Comparison of ENCODE assay signal across 9 cellular contexts in the genomic region with DNA sequence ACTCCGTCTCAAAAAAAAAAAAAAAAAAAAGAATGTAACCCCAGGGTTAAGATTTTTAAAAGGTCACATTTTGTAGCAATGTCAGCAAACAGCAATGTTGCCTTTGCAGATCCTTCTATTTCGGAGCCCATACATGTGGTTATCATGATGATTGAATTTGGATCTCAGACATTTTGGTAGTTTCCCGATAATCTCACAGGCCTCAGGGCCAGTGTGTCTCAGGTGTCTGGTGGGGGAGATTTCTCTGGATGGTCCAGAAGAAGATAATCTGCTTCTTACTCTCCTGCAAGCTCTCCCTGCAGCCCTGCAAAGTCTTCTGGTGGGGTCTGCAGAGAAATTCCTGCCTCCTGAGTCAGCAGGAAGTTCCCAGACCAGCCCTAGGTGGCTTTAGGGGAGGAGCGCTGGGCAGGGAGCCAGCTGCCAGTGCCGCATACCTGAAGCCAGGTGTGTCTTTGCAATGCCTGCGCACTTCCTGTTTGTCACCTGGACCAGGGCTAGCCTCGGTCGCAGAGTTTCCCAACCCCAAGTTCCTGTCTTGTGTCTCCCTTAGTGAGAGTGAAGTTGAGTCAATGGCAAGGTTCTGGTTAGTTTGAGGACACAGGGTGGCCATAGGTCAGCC. TPM values are rescaled to one million over a fixed set of nuclear protein-coding genes. Genes with fewer than 3 reads are reported as not detected.
A peak's percentile ranks its signal among the peaks of the same experiment; 100 is the strongest.
DNase-seq lines count a peak whose midpoint lies in the region; ATAC-seq, FAIRE-seq and TF ChIP-seq lines count a peak whose summit lies in the region.
"Had no signal": no experiment of that assay in that cellular context is flagged by ENCODE, and none has a peak within 500 bp of the region (broad histone marks: within the 10 kb centered on the region; RNA-seq: fewer than 3 reads in every experiment).

No MANE protein-coding gene starts in this region.

- H3K4me1 ChIP-seq in ES-I3 (ENCODE audit: insufficient read depth, low read length) (peaks cover 3% of the 10 kb centered on the region; the same call in 1 of the 2 replicates), endodermal cell (ENCODE audit: control insufficient read depth, insufficient read depth, low read length) (no peaks in the 10 kb centered on the region), pancreas (peaks cover 0 to 9% (median 8%) of the 10 kb centered on the region in 3 donors)

- WGBS in endodermal cell (ENCODE audit: insufficient coverage in 1 of 2, insufficient read length in 1 of 2), 2 experiments, result 38 to 42% methylated on average over 4 to 8 of the region's 8 CpGs
- 4 to 11% methylated on average over 7 to 8 of the region's 8 CpGs for WGBS in pancreas, 2 donors

- peaks cover 11% of the 10 kb centered on the region; the same call in 1 of the 2 replicates for H3K36me3 ChIP-seq in ES-I3 (ENCODE audit: insufficient read depth, low read length)
- no peaks in the 10 kb centered on the region for H3K36me3 ChIP-seq in endodermal cell (ENCODE audit: control insufficient read depth, insufficient read depth, low read length)
- no peaks in the 10 kb centered on the region for H3K36me3 ChIP-seq in pancreas

- H3K36me3 Mint-ChIP-seq in endodermal cell (ENCODE audit: low read depth), result peaks cover 13% of the 10 kb centered on the region

- peak overlapping the region; percentile 96 for H3K27ac Mint-ChIP-seq in endodermal cell

- peak; percentile 78 to 85 (median 82) for ATAC-seq in pancreas
- no peak for ATAC-seq in GM21529 (IDR thresholded peaks at IDR 0.05; ENCODE audit: unreplicated experiment)
- ATAC-seq in HG03108 (IDR thresholded peaks at IDR 0.05; ENCODE audit: unreplicated experiment), result no peak

- TF ChIP-seq CTCF in endodermal cell (conservative IDR thresholded peaks at IDR 0.05), result no peak
- TF ChIP-seq CTCF in pancreas (IDR thresholded peaks at IDR 0.05), result no peak

- intact Hi-C loops in pancreas (cut with DNase I), result no loop called here

- peak overlapping the region; percentile 91 for H3K9ac ChIP-seq in ES-I3 (ENCODE audit: low read depth, low read length)
- H3K9ac ChIP-seq in endodermal cell (ENCODE audit: extremely low read depth, low read length, poor library complexity, severe bottlenecking), result peak overlapping the region; percentile 38

- peaks cover 12% of the 10 kb centered on the region for H3K4me1 Mint-ChIP-seq in endodermal cell

- peak overlapping the region; percentile 89 for H3K4me3 ChIP-seq in endodermal cell (ENCODE audit: low read length)
- peak overlapping the region; percentile 44 to 69 (median 46) for H3K4me3 ChIP-seq in pancreas

- H3K27ac ChIP-seq in endodermal cell (ENCODE audit: low read depth, low read length) (no peak overlapping the region), pancreas (peak overlapping the region; percentile 19 to 85 (median 83))
- H3K27ac ChIP-seq: SK-N-MC had no signal

- DNase-seq in NCI-H748 (lab: John Stamatoyannopoulos, UW; ENCODE audit: unreplicated experiment) (peak; percentile 83), endodermal cell (peak; percentile 97), pancreas (peak; percentile 91 to 98 (median 95)), activated gamma-delta T cell treated with Interleukin-2 at 50 U/mL for 16 hours (no peak), activated gamma-delta T cell (lab: John Stamatoyannopoulos, UW) (no peak)

- no peaks in the 10 kb centered on the region for H3K27me3 ChIP-seq in endodermal cell (ENCODE audit: control insufficient read depth, insufficient read depth, low read length, poor library complexity, severe bottlenecking)
- H3K27me3 ChIP-seq in pancreas, result no peaks in the 10 kb centered on the region

- no peaks in the 10 kb centered on the region for H3K9me3 Mint-ChIP-seq in endodermal cell

- no peaks in the 10 kb centered on the region for H3K9me3 ChIP-seq in ES-I3 (ENCODE audit: control insufficient read depth, insufficient read depth, low read length)
- no peaks in the 10 kb centered on the region for H3K9me3 ChIP-seq in endodermal cell (ENCODE audit: control insufficient read depth, low read length)
- H3K9me3 ChIP-seq in pancreas, result no peaks in the 10 kb centered on the region

- no peaks in the 10 kb centered on the region for H3K27me3 Mint-ChIP-seq in endodermal cell (ENCODE audit: insufficient read depth)

- FAIRE-seq in pancreas (lab: Jason Lieb, UNC), result no peak

- H3K4me3 Mint-ChIP-seq in endodermal cell, result peak overlapping the region; percentile 70

RNA-seq across cellular contexts. Expression of a gene that starts 1.4 kb away (rescaled TPM):
- total RNA-seq in endodermal cell (10 to 100 TPM; 10.7 to 16.4 TPM), pancreas (10 to 100 TPM; 10.1 to 19.6 (median 13.5) TPM)
- 1.0 TPM for polyA plus RNA-seq in endodermal cell (2013, experiment 1 of 2)
- polyA plus RNA-seq in endodermal cell (2013, experiment 2 of 2), result 1.1 TPM
- 10 to 100 TPM; 31.9 to 33.0 TPM for polyA plus RNA-seq in pancreas

RNA-seq across cellular contexts. Expression of a gene that starts 6.7 kb away (rescaled TPM):
- total RNA-seq in endodermal cell (not detected), pancreas (1 to 10 TPM in 3 of 6 donors, under 1 TPM in 3; 0.23 to 7.3 (median 1.7) TPM)
- polyA plus RNA-seq in endodermal cell (2013, experiment 1 of 2), result not detected
- polyA plus RNA-seq in endodermal cell (2013, experiment 2 of 2), result not detected
- 1 to 10 TPM; 1.0 to 1.4 TPM for polyA plus RNA-seq in pancreas

RNA-seq across cellular contexts. Expression of a gene that starts 26.4 kb away (rescaled TPM):
- total RNA-seq in endodermal cell (100 to 1,000 TPM; 111 to 116 TPM), pancreas (10 to 100 TPM; 16.4 to 36.8 (median 21.9) TPM)
- polyA plus RNA-seq in endodermal cell (2013, experiment 1 of 2), result 61.0 TPM
- 65.1 TPM for polyA plus RNA-seq in endodermal cell (2013, experiment 2 of 2)
- 100 to 1,000 TPM in 1 of 2 donors, 10 to 100 TPM in 1; 92.1 to 102 TPM for polyA plus RNA-seq in pancreas

RNA-seq across cellular contexts. Expression of a gene that starts 28.5 kb away (rescaled TPM):
- total RNA-seq in endodermal cell, result 10 to 100 TPM; 61.4 to 67.2 TPM
- 36.8 TPM for polyA plus RNA-seq in endodermal cell (2013, experiment 1 of 2)
- polyA plus RNA-seq in endodermal cell (2013, experiment 2 of 2), result 36.6 TPM
- 10 to 100 TPM; 46.1 to 62.6 (median 52.0) TPM for total RNA-seq in pancreas
- 100 to 1,000 TPM; 108 to 154 TPM for polyA plus RNA-seq in pancreas

RNA-seq across cellular contexts. Expression of a gene that starts 45.4 kb away (rescaled TPM):
- total RNA-seq in endodermal cell, result 10 to 100 TPM; 13.7 to 23.5 TPM
- 1.6 TPM for polyA plus RNA-seq in endodermal cell (2013, experiment 1 of 2)
- 1.8 TPM for polyA plus RNA-seq in endodermal cell (2013, experiment 2 of 2)
- 1,000 to 10,000 TPM in 2 of 6 donors, 100 to 1,000 TPM in 3, 10 to 100 TPM in 1; 67.7 to 3,753 (median 558) TPM for total RNA-seq in pancreas
- polyA plus RNA-seq in pancreas, result 1,000 to 10,000 TPM in 1 of 2 donors, 100 to 1,000 TPM in 1; 447 to 1,383 TPM

Comparison
In these comparisons a context has a peak if more than half of its experiments do, and no peak if none do; other contexts are left out.
1. DNase-seq: peak in NCI-H748 (single experiment), endodermal cell (single experiment) and pancreas (6 of 6); none in activated gamma-delta T cell treated with Interleukin-2 at 50 U/mL for 16 hours (single experiment) and activated gamma-delta T cell (single experiment).
2. ATAC-seq: peak in pancreas (4 of 4); none in GM21529 (single experiment) and HG03108 (single experiment).